Comparison of ENCODE assay signal across 34 cellular contexts in genomic region chr1:19685994-19686393, GRCh38. TPM values are rescaled to one million over a fixed set of nuclear protein-coding genes. Genes with fewer than 3 reads are reported as not detected.
"Had no signal": no experiment of that assay in that cellular context is flagged by ENCODE, and none has a peak within 500 bp of the region (broad histone marks: within the 10 kb centered on the region; RNA-seq: fewer than 3 reads in every experiment).

No MANE protein-coding gene starts in this region.

- FAIRE-seq: colon had no signal

- H3K27me3 ChIP-seq: gastrocnemius medialis, left lung, ovary, spleen, testis, tibial artery had no signal

- DNase-seq: effector CD8-positive, alpha-beta T cell; endodermal cell; foreskin fibroblast; gastrocnemius medialis; head of caudate nucleus; left cardiac atrium; left lung; mesenchymal stem cell; mucosa of descending colon; naive B cell; occipital lobe; ovary; psoas muscle; right cardiac atrium; spleen; stimulated activated CD4-positive, alpha-beta T cell treated with anti-CD3 and anti-CD28 coated beads, Interleukin-4, amount 100 ng/mL, for 4 hours; stimulated activated naive CD8-positive, alpha-beta T cell treated with anti-CD3 and anti-CD28 coated beads, Interleukin-15, Interleukin-2, amounts not matched to agents 100 U/mL and 50 U/mL, for 24 hours; substantia nigra; testis; tibial artery had no signal

- H3K36me3 ChIP-seq: gastrocnemius medialis, ovary had no signal

- H3K27ac Mint-ChIP-seq: dendritic cell treated with granulocyte-macrophage colony-stimulating factor and Interleukin-4, amounts not matched to agents 40 ng/mL and 50 ng/mL, for 4 days; endodermal cell; mesothelial cell of epicardium; nephron; stimulated activated memory B cell treated with anti-CD40 and anti-IgM and Interleukin-4, amounts not matched to agents 10 μg/mL and 1 μg/mL and 100 μg/mL, for 72 hours; type B pancreatic cell had no signal

- H3K4me1 Mint-ChIP-seq: endodermal cell; mesothelial cell of epicardium; nephron; stimulated activated memory B cell treated with anti-CD40 and anti-IgM and Interleukin-4, amounts not matched to agents 10 μg/mL and 1 μg/mL and 100 μg/mL, for 72 hours had no signal

- H3K36me3 Mint-ChIP-seq: type B pancreatic cell had no signal

- H3K9me3 Mint-ChIP-seq: endodermal cell, mesothelial cell of epicardium, type B pancreatic cell had no signal

- H3K27ac ChIP-seq: epithelial cell of prostate, gastrocnemius medialis, left lung, ovary, psoas muscle, skin epidermis, spleen, testis, tibial artery had no signal

- ATAC-seq: esophagus mucosa; gastrocnemius medialis; left cardiac atrium; left lung; mucosa of descending colon; psoas muscle; right cardiac atrium; stimulated activated memory B cell treated with anti-CD40 and anti-IgM and Interleukin-4, amounts not matched to agents 10 μg/mL and 1 μg/mL and 100 μg/mL, for 72 hours; stimulated activated naive CD8-positive, alpha-beta T cell treated with anti-CD3 and anti-CD28 coated beads, Interleukin-15, Interleukin-2, amounts not matched to agents 100 U/mL and 50 U/mL, for 24 hours had no signal

- H3K4me3 Mint-ChIP-seq: dendritic cell treated with granulocyte-macrophage colony-stimulating factor and Interleukin-4, amounts not matched to agents 40 ng/mL and 50 ng/mL, for 4 days; endodermal cell; mesothelial cell of epicardium; naive B cell; nephron; stimulated activated memory B cell treated with anti-CD40 and anti-IgM and Interleukin-4, amounts not matched to agents 10 μg/mL and 1 μg/mL and 100 μg/mL, for 72 hours; type B pancreatic cell had no signal

- H3K4me3 ChIP-seq: gastrocnemius medialis, left lung, mucosa of descending colon, ovary, psoas muscle, skin epidermis, spleen, testis, tibial artery had no signal

- H3K9me3 ChIP-seq: gastrocnemius medialis, mucosa of descending colon, psoas muscle, testis, tibial artery had no signal

- H3K27me3 Mint-ChIP-seq: dendritic cell treated with granulocyte-macrophage colony-stimulating factor and Interleukin-4, amounts not matched to agents 40 ng/mL and 50 ng/mL, for 4 days; naive B cell; stimulated activated memory B cell treated with anti-CD40 and anti-IgM and Interleukin-4, amounts not matched to agents 10 μg/mL and 1 μg/mL and 100 μg/mL, for 72 hours; type B pancreatic cell had no signal

- H3K4me1 ChIP-seq: gastrocnemius medialis, left lung, psoas muscle, testis, tibial artery had no signal

RNA-seq across cellular contexts. Expression of gene HTR6, which starts 21.3 kb away (rescaled TPM):
- total RNA-seq: esophagus mucosa, gastrocnemius medialis, glomerular endothelial cell, kidney epithelial cell, left cardiac atrium, left lung, lung microvascular endothelial cell, mucosa of descending colon, ovary, psoas muscle, renal cortical epithelial cell, right cardiac atrium, urinary bladder had no signal
- polyA plus RNA-seq: ovary, psoas muscle, right cardiac atrium, urinary bladder had no signal
